ENCODE assay signal across 36 cellular contexts in the genomic region with DNA sequence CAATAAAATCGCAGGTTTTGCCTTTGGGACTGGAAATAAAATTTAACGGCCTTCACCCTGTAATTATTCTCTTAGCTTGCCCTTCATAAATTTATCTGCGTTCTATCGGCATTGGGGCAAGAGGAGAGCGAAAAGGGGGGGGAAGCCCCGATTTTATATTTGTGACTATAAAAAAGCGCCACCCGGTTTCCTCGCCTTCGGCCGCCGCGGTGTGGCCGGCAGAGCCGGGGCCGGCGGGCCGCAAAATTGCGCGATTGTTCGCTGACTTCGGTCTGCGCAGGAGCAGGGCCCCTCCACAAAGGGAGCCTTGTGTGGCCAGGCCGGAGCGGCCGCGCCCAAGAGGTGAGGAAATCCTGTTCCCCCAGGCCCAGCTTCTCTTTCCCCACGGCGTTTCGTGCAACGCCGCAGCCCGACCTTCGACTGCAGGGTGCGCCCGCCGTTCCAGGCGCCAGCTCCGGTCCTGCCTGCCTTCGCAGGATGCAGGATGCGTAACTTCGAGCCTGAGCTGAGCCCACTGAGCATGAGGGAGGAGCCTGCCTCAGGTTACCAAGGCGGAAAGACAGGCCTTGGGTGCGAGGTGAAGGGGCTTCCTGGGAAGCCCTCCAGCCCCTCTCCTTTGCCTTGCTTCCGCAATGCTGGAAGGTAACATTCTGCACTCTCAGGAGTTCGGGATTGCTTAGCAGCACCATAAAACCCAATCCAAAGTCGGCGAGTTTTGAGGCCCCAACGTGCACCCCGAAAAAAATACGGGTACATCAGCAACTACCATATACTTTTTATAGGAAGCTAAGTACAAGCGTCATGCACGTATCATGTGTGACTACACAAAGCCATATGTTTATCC. TPM values are rescaled to one million over a fixed set of nuclear protein-coding genes. Genes with fewer than 3 reads are reported as not detected.
DNase-seq lines count a peak whose midpoint lies in the region; ATAC-seq, FAIRE-seq and TF ChIP-seq lines count a peak whose summit lies in the region.
"Had no signal": no experiment of that assay in that cellular context is flagged by ENCODE, and none has a peak within 500 bp of the region (broad histone marks: within the 10 kb centered on the region; RNA-seq: fewer than 3 reads in every experiment).

No MANE protein-coding gene starts in this region.

- H3K27me3 Mint-ChIP-seq in Calu3 (ENCODE audit: unreplicated experiment): peaks cover 32% of the 10 kb centered on the region
- peaks cover 54 to 91% (median 83%) of the 10 kb centered on the region in 5 donors for H3K27me3 Mint-ChIP-seq in naive thymus-derived CD8-positive, alpha-beta T cell

- H3K4me2 ChIP-seq in SK-N-SH: no peak overlapping the region

- POLR2A ChIA-PET in SK-N-SH (lab: Yijun Ruan, JAX): no interaction called here
- POLR2A ChIA-PET in naive thymus-derived CD8-positive, alpha-beta T cell (lab: Charles Lee): no interaction called here

- H3K9ac ChIP-seq in SK-N-SH: no peak overlapping the region

- intact Hi-C loops in Calu3 (cut with micrococcal nuclease; ENCODE audit: unreplicated experiment) (no loop called here), left colon (cut with DNase I, micrococcal nuclease) (no loop called here)

- H3K79me2 ChIP-seq in SK-N-SH (ENCODE audit: insufficient read depth): no peaks in the 10 kb centered on the region

- no peak for TF ChIP-seq EP300 in SK-N-SH (IDR thresholded peaks at IDR 0.05; ENCODE audit: borderline replicate concordance in 1 of 2, low read depth in 1 of 2, low read length in 1 of 2)

- FAIRE-seq in endometrium (lab: Jason Lieb, UNC): peak; percentile 72
- FAIRE-seq: bronchial epithelial cell, HTR-8/SVneo, RCC 7860 had no signal

- H2AFZ ChIP-seq in SK-N-SH (ENCODE audit: low read depth): no peak overlapping the region

- DNase-seq in Calu3 (peak; percentile 42), SK-N-SH (no peak), left colon (no peak), GOT3 (lab: John Stamatoyannopoulos, UW) (no peak), amygdala (lab: John Stamatoyannopoulos, UW) (no peak), AG08396 (ENCODE audit: low spot score) (no peak)
- DNase-seq in naive thymus-derived CD8-positive, alpha-beta T cell: no peak
- DNase-seq: activated CD4-positive, alpha-beta T cell treated with anti-CD3 and anti-CD28 coated beads for 4 hours; activated CD8-positive, alpha-beta memory T cell treated with anti-CD3 and anti-CD28 coated beads for 24 hours; anterior cingulate cortex; DMS79 treated with DMSO at 0.1 percent for 48 hours; effector CD8-positive, alpha-beta T cell; GF-D8; heart left ventricle; HFFc6; Kasumi-1; left cardiac atrium; NCI-H1417; NCI-H2029 treated with DMSO at 0.1 percent for 48 hours; NCI-H82; SIG-M5; stimulated activated CD8-positive, alpha-beta memory T cell treated with anti-CD3 and anti-CD28 coated beads, Interleukin-4, amount 100 ng/mL, for 48 hours; stimulated activated naive CD8-positive, alpha-beta T cell treated with anti-CD3 and anti-CD28 coated beads, Interleukin-15, amount 100 ng/mL, for 72 hours; SW 1271; T-helper 9 cell had no signal

- CTCF ChIA-PET in Calu3 (lab: Charles Lee) (interaction anchor here (0.8 kb wide), 1 partner anchor 657 kb away, joined by 3 read pairs; no protein-coding TSS in a partner anchor), SK-N-SH (lab: Yijun Ruan, JAX) (interaction anchor here (0.9 to 3.1 kb wide), 2 partner anchors 11 to 15 kb away, joined by 3 to 19 read pairs; no protein-coding TSS in a partner anchor)

- BruUV-seq in Calu3 (replicated peaks; lab: Mats Ljungman, UMichigan): no TSS peak

- no peak overlapping the region for H3K4me3 Mint-ChIP-seq in Calu3 (ENCODE audit: low read depth, unreplicated experiment)
- no peak overlapping the region for H3K4me3 Mint-ChIP-seq in naive thymus-derived CD8-positive, alpha-beta T cell
- H3K4me3 Mint-ChIP-seq: activated naive CD8-positive, alpha-beta T cell; HFFc6; memory B cell; stimulated activated naive CD8-positive, alpha-beta T cell treated with anti-CD3 and anti-CD28 coated beads, Interleukin-15, amount 100 ng/mL, for 72 hours had no signal

- H3K27me3 ChIP-seq in SK-N-SH (ENCODE audit: insufficient read depth): peaks cover 88% of the 10 kb centered on the region

- H3K36me3 Mint-ChIP-seq in Calu3 (ENCODE audit: insufficient read depth, unreplicated experiment): no peaks in the 10 kb centered on the region
- peaks cover 0 to 19% (median 11%) of the 10 kb centered on the region in 3 donors for H3K36me3 Mint-ChIP-seq in naive thymus-derived CD8-positive, alpha-beta T cell
- H3K36me3 Mint-ChIP-seq: activated naive CD8-positive, alpha-beta T cell had no signal

- TF ChIP-seq CTCF in Calu3 (IDR thresholded peaks at IDR 0.05; ENCODE audit: unreplicated experiment) (no peak), SK-N-SH (IDR thresholded peaks at IDR 0.05) (no peak)

- peak; percentile 36 for ATAC-seq in left colon
- no peak for ATAC-seq in naive thymus-derived CD8-positive, alpha-beta T cell
- ATAC-seq: heart left ventricle; left cardiac atrium; sciatic nerve; stimulated activated naive CD8-positive, alpha-beta T cell treated with anti-CD3 and anti-CD28 coated beads, Interleukin-15, amount 100 ng/mL, for 72 hours had no signal

- no peaks in the 10 kb centered on the region for H3K9me3 ChIP-seq in SK-N-SH
- H3K9me3 ChIP-seq: heart left ventricle, neutrophil, vagina had no signal

- no peaks in the 10 kb centered on the region for H3K9me3 Mint-ChIP-seq in Calu3 (ENCODE audit: low read depth, unreplicated experiment)
- peaks cover 0 to 27% (median 16%) of the 10 kb centered on the region in 9 donors for H3K9me3 Mint-ChIP-seq in naive thymus-derived CD8-positive, alpha-beta T cell
- H3K9me3 Mint-ChIP-seq: HFFc6 had no signal

- no peaks in the 10 kb centered on the region for H3K36me3 ChIP-seq in SK-N-SH (replicated peaks in 1 of 2; ENCODE audit: control insufficient read depth in 1 of 2, insufficient read depth in 2 of 2, low read length in 1 of 2)
- H3K36me3 ChIP-seq: heart left ventricle, neutrophil, vagina had no signal

- no peaks in the 10 kb centered on the region for H3K9me2 ChIP-seq in SK-N-SH

- no peak overlapping the region for H3K27ac ChIP-seq in SK-N-SH (ENCODE audit: low read depth in 2 of 2, low read length in 1 of 2)
- H3K27ac ChIP-seq: heart left ventricle, neutrophil, vagina, VCaP had no signal

- H3K4me3 ChIP-seq in SK-N-SH (ENCODE audit: low read depth in 2 of 2, low read length in 1 of 2): no peak overlapping the region
- H3K4me3 ChIP-seq: heart left ventricle, vagina had no signal

- H3K4me1 ChIP-seq in SK-N-SH (ENCODE audit: control insufficient read depth in 1 of 2, insufficient read depth in 2 of 2, low read depth in 1 of 2, low read length in 1 of 2): no peaks in the 10 kb centered on the region

- TF ChIP-seq RAD21 in SK-N-SH (IDR thresholded peaks at IDR 0.05; ENCODE audit: low read length): no peak

- H3K27ac Mint-ChIP-seq in Calu3 (ENCODE audit: unreplicated experiment): no peak overlapping the region
- no peak overlapping the region for H3K27ac Mint-ChIP-seq in naive thymus-derived CD8-positive, alpha-beta T cell
- H3K27ac Mint-ChIP-seq: HFFc6 had no signal

- H3F3A ChIP-seq in SK-N-SH (replicated peaks; ENCODE audit: insufficient read depth): no peaks in the 10 kb centered on the region

- no peaks in the 10 kb centered on the region for H3K4me1 Mint-ChIP-seq in Calu3 (ENCODE audit: low read depth, unreplicated experiment)
- H3K4me1 Mint-ChIP-seq in naive thymus-derived CD8-positive, alpha-beta T cell: peaks cover 0 to 9% (median 4%) of the 10 kb centered on the region in 4 donors

- H4K20me1 ChIP-seq in SK-N-SH (ENCODE audit: insufficient read depth): no peaks in the 10 kb centered on the region

- 13% methylated on average over 36 of the region's 53 CpGs for WGBS in SK-N-SH (ENCODE audit: low lambda C conversion rate)

TF ChIP-seq in SK-N-SH, 30 proteins besides CTCF, POLR2A, EP300 and RAD21:
- TF ChIP-seq MXI1 (IDR thresholded peaks at IDR 0.05; ENCODE audit: low read depth, low read length) (no peak), EZH2phosphoT487 (IDR thresholded peaks at IDR 0.05; ENCODE audit: borderline replicate concordance, low read depth) (peak; percentile 100; the same call in 1 of the 2 replicates)

RNA-seq across cellular contexts. Expression of gene TBX15, which starts 4.9 kb away (rescaled TPM):
- total RNA-seq in Calu3 (2022) (0.17 TPM in 1 of 2 replicates, not detected in the other), left colon (not detected)
- 0.02 TPM in 1 of 2 replicates, not detected in the other for polyA plus RNA-seq in SK-N-SH (2012; rRNA removed)
- polyA plus RNA-seq in SK-N-SH (2012; cell fraction: cytosol; rRNA removed): 0.01 TPM in 1 of 2 replicates, not detected in the other
- polyA plus RNA-seq in SK-N-SH (2012; cell fraction: nucleus; rRNA removed): 0.01 TPM in 1 of 2 replicates, not detected in the other
- not detected for total RNA-seq in naive thymus-derived CD8-positive, alpha-beta T cell
- polyA plus RNA-seq in naive thymus-derived CD8-positive, alpha-beta T cell: not detected
- total RNA-seq: A172, bronchial epithelial cell had no signal
